In the genomic region with DNA sequence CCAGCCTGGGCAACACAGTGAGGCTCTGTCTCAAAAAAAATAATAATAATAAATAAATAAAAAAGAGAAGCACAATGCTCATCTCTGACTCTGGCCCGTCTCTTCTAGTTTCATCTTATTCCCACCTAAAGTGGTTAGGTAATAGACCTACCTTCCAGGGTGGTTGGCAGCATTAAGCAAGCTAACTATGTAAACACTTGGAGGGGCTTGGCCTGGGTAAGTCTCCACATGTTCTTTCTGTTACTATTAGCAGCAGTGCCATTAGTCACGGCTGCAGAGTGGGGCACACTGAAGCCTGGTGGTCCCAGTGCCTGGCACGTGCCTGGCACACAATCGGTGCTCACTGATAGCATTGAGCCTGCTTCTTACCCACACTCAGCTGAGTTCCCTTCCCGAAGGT, we compare ENCODE assay signal across 6 cellular contexts. TPM values are rescaled to one million over a fixed set of nuclear protein-coding genes. Genes with fewer than 3 reads are reported as not detected.
"Had no signal": no experiment of that assay in that cellular context is flagged by ENCODE, and none has a peak within 500 bp of the region (broad histone marks: within the 10 kb centered on the region; RNA-seq: fewer than 3 reads in every experiment).

No MANE protein-coding gene starts in this region.

RNA-seq across cellular contexts. Expression of a gene that starts 4.0 kb away (rescaled TPM):
- total RNA-seq: HT-29, LHCN-M2, MCF 10A, OCI-LY7, PC-3, SK-MEL-5 had no signal
